In the genomic region with DNA sequence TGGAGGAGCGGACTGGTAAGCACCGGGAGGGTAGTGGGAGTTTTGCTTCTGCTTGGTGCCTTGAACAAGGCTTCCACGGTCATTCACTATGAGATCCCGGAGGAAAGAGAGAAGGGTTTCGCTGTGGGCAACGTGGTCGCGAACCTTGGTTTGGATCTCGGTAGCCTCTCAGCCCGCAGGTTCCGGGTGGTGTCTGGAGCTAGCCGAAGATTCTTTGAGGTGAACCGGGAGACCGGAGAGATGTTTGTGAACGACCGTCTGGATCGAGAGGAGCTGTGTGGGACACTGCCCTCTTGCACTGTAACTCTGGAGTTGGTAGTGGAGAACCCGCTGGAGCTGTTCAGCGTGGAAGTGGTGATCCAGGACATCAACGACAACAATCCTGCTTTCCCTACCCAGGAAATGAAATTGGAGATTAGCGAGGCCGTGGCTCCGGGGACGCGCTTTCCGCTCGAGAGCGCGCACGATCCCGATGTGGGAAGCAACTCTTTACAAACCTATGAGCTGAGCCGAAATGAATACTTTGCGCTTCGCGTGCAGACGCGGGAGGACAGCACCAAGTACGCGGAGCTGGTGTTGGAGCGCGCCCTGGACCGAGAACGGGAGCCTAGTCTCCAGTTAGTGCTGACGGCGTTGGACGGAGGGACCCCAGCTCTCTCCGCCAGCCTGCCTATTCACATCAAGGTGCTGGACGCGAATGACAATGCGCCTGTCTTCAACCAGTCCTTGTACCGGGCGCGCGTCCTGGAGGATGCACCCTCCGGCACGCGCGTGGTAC, we compare ENCODE assay signal across 1 cellular context.
TF ChIP-seq lines count a peak whose summit lies in the region.

No MANE protein-coding gene starts in this region.

TF ChIP-seq in HEK293T, 16 proteins besides CTCF, POLR2A, EP300 and RAD21 (continued from another document):
- TF ChIP-seq ZNF384 (IDR thresholded peaks at IDR 0.05) (no peak), SP1 (IDR thresholded peaks at IDR 0.05) (no peak), NFRKB (IDR thresholded peaks at IDR 0.05) (no peak), BHLHE40 (IDR thresholded peaks at IDR 0.05; ENCODE audit: borderline replicate concordance) (no peak), LEF1 (IDR thresholded peaks at IDR 0.05; ENCODE audit: borderline replicate concordance) (no peak), L3MBTL2 (conservative IDR thresholded peaks at IDR 0.05) (no peak), TARDBP (IDR thresholded peaks at IDR 0.05) (no peak)
- TF ChIP-seq, protein P1, sequence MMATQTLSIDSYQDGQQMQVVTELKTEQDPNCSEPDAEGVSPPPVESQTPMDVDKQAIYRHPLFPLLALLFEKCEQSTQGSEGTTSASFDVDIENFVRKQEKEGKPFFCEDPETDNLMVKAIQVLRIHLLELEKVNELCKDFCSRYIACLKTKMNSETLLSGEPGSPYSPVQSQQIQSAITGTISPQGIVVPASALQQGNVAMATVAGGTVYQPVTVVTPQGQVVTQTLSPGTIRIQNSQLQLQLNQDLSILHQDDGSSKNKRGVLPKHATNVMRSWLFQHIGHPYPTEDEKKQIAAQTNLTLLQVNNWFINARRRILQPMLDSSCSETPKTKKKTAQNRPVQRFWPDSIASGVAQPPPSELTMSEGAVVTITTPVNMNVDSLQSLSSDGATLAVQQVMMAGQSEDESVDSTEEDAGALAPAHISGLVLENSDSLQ (IDR thresholded peaks at IDR 0.05), result no peak
TF ChIP-seq in HEK293T: peak in this region for 0.
